In the genomic region with DNA sequence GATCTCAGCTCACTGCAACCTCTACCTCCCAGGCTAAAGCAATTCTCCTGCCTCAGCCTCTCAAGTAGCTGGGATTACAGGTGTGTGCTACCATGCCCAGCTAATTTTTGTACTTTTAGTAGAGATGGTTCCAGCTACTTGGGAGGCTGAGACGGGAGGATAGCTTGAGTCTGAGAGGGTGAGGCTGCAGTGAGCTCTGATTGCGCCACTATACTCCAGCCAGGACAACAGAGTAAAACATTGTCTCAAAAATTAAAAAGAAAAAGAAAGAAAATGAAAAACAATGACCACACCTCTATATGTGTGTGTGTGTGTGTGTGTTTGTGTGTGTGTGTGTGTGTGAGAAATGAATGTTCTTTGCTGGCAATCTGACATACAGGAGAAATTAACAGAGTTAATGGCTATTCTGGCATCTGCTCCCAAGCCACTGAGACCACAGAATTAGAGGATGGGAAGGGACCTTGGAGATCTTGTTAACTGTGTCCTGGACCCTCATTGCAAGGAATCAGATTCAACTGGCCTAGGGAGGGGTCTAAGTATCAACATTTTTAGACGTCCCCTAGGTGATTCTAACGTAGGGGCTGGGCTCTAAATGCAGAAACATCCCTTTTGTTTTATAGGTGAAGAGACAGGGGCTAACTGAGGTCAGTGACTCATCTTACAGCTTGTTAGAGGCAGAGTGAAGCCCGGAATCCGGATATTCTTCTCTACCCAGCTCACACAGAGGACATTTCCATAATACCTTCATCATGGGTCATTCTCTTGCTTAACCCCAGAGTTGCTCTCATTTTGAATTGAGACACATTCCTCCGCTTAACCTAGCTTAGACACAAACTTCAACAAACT, we compare ENCODE assay signal across 1 cellular context.
TF ChIP-seq lines count a peak whose summit lies in the region.

No MANE protein-coding gene starts in this region.

TF ChIP-seq in HEK293, 187 proteins besides CTCF, POLR2A, EP300 and RAD21 (continued from another document):
- TF ChIP-seq, protein P1, sequence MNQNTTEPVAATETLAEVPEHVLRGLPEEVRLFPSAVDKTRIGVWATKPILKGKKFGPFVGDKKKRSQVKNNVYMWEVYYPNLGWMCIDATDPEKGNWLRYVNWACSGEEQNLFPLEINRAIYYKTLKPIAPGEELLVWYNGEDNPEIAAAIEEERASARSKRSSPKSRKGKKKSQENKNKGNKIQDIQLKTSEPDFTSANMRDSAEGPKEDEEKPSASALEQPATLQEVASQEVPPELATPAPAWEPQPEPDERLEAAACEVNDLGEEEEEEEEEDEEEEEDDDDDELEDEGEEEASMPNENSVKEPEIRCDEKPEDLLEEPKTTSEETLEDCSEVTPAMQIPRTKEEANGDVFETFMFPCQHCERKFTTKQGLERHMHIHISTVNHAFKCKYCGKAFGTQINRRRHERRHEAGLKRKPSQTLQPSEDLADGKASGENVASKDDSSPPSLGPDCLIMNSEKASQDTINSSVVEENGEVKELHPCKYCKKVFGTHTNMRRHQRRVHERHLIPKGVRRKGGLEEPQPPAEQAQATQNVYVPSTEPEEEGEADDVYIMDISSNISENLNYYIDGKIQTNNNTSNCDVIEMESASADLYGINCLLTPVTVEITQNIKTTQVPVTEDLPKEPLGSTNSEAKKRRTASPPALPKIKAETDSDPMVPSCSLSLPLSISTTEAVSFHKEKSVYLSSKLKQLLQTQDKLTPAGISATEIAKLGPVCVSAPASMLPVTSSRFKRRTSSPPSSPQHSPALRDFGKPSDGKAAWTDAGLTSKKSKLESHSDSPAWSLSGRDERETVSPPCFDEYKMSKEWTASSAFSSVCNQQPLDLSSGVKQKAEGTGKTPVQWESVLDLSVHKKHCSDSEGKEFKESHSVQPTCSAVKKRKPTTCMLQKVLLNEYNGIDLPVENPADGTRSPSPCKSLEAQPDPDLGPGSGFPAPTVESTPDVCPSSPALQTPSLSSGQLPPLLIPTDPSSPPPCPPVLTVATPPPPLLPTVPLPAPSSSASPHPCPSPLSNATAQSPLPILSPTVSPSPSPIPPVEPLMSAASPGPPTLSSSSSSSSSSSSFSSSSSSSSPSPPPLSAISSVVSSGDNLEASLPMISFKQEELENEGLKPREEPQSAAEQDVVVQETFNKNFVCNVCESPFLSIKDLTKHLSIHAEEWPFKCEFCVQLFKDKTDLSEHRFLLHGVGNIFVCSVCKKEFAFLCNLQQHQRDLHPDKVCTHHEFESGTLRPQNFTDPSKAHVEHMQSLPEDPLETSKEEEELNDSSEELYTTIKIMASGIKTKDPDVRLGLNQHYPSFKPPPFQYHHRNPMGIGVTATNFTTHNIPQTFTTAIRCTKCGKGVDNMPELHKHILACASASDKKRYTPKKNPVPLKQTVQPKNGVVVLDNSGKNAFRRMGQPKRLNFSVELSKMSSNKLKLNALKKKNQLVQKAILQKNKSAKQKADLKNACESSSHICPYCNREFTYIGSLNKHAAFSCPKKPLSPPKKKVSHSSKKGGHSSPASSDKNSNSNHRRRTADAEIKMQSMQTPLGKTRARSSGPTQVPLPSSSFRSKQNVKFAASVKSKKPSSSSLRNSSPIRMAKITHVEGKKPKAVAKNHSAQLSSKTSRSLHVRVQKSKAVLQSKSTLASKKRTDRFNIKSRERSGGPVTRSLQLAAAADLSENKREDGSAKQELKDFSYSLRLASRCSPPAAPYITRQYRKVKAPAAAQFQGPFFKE (tag by site-specific recombination; IDR thresholded peaks at IDR 0.05; ENCODE audit: borderline replicate concordance), result no peak
- TF ChIP-seq MYNN (tag by site-specific recombination; IDR thresholded peaks at IDR 0.05; ENCODE audit: borderline replicate concordance) (no peak), ZNF366 (tag by site-specific recombination; conservative IDR thresholded peaks at IDR 0.05) (no peak), TRIM28 (IDR thresholded peaks at IDR 0.05; ENCODE audit: borderline replicate concordance, low read length) (peak; percentile 44; the same call in 1 of the 2 replicates), ZNF785 (tag by site-specific recombination; IDR thresholded peaks at IDR 0.05) (no peak), ZNF19 (tag by site-specific recombination; IDR thresholded peaks at IDR 0.05; ENCODE audit: low read depth) (no peak), ZNF416 (tag by site-specific recombination; IDR thresholded peaks at IDR 0.05) (no peak), ZNF610 (tag by site-specific recombination; IDR thresholded peaks at IDR 0.05; ENCODE audit: borderline replicate concordance) (no peak), ZNF544 (tag by site-specific recombination; IDR thresholded peaks at IDR 0.05) (no peak), ZNF311 (tag by site-specific recombination; IDR thresholded peaks at IDR 0.05; ENCODE audit: borderline replicate concordance) (no peak)
- TF ChIP-seq, protein P2, sequence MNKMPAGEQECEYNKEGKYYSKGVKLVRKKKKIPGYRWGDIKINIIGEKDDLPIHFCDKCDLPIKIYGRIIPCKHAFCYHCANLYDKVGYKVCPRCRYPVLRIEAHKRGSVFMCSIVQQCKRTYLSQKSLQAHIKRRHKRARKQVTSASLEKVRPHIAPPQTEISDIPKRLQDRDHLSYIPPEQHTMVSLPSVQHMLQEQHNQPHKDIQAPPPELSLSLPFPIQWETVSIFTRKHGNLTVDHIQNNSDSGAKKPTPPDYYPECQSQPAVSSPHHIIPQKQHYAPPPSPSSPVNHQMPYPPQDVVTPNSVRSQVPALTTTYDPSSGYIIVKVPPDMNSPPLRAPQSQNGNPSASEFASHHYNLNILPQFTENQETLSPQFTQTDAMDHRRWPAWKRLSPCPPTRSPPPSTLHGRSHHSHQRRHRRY (tag by site-specific recombination; IDR thresholded peaks at IDR 0.05), result no peak
- TF ChIP-seq, protein P3, sequence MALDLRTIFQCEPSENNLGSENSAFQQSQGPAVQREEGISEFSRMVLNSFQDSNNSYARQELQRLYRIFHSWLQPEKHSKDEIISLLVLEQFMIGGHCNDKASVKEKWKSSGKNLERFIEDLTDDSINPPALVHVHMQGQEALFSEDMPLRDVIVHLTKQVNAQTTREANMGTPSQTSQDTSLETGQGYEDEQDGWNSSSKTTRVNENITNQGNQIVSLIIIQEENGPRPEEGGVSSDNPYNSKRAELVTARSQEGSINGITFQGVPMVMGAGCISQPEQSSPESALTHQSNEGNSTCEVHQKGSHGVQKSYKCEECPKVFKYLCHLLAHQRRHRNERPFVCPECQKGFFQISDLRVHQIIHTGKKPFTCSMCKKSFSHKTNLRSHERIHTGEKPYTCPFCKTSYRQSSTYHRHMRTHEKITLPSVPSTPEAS (tag by site-specific recombination; IDR thresholded peaks at IDR 0.05), result peak; percentile 57; the same call in 1 of the 2 replicates
TF ChIP-seq in HEK293: peak in this region for 4.
